8 cellular contexts compared by ENCODE assay signal in the genomic region with DNA sequence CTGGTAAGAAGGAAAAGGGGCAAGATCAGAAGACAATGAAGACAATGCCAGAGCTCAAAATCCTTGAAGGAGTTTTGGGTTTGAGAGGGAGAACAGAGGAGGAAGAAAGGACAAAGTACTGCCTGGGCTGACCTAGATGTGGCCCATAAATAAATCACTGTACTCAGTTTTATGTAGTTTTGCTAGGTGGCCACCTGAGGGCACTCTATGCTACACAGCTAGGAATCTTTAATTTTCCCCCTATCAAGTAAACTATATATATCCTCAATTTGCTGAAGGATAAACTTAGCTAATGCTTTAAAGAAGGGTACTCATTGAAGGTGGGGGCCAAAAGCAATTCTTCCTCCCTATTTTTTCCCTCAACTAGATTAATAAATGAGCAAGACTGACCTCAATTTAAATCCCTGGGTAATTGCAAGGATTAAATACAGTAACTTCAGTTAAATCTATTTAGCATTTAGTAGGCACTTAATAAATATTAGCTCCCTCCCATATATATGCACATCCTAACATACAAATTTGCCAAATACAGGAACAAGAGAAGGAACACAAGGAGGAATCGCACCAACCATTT.
DNase-seq lines count a peak whose midpoint lies in the region; ATAC-seq and TF ChIP-seq lines count a peak whose summit lies in the region.

No MANE protein-coding gene starts in this region.

- H3K4me3 ChIP-seq in GM06990 (replicated peaks; ENCODE audit: low read depth, low read length) (no peak overlapping the region), gastroesophageal sphincter (no peak overlapping the region)

- TF ChIP-seq EP300 in gastroesophageal sphincter (IDR thresholded peaks at IDR 0.05) = no peak

- no peaks in the 10 kb centered on the region for H3K9me3 ChIP-seq in gastroesophageal sphincter

- DNase-seq in AG08395 (ENCODE audit: low spot score) (peak; percentile 28), GM06990 (ENCODE audit: extremely low read depth, insufficient read length) (no peak), HCEC 1CT (peak; percentile 34), SW480 (ENCODE audit: low spot score) (peak; percentile 44), pons (ENCODE audit: low spot score) (peak; percentile 67), NCI-H128 (lab: John Stamatoyannopoulos, UW; ENCODE audit: unreplicated experiment) (no peak)

- H3K27ac ChIP-seq in gastroesophageal sphincter = no peak overlapping the region

- TF ChIP-seq POLR2A in gastroesophageal sphincter (IDR thresholded peaks at IDR 0.05) = no peak

- TF ChIP-seq CTCF in GM06990 (IDR thresholded peaks at IDR 0.05; ENCODE audit: insufficient read depth, low read length, poor library complexity, severe bottlenecking) (peak; percentile 72), LNCAP (IDR thresholded peaks at IDR 0.05) (peak; percentile 51; the same call in 1 of the 2 replicates), gastroesophageal sphincter (IDR thresholded peaks at IDR 0.05) (peak; percentile 19 to 64 (median 38))

- H3K27me3 ChIP-seq in GM06990 (replicated peaks; ENCODE audit: control insufficient read depth, insufficient read depth, low read length) (no peaks in the 10 kb centered on the region; the same call in 1 of the 2 replicates), gastroesophageal sphincter (no peaks in the 10 kb centered on the region)

- 40 to 67% methylated on average over 1 of the region's 1 CpG for WGBS in gastroesophageal sphincter (ENCODE audit: low coverage in 1 of 2), 2 donors

- peaks cover 0 to 9% (median 4%) of the 10 kb centered on the region in 3 donors for H3K4me1 ChIP-seq in gastroesophageal sphincter

- H3K36me3 ChIP-seq in GM06990 (ENCODE audit: control insufficient read depth, insufficient read depth, low read length) (no peaks in the 10 kb centered on the region), gastroesophageal sphincter (no peaks in the 10 kb centered on the region)

- ATAC-seq in gastroesophageal sphincter = peak; percentile 63

Comparison
In these comparisons a context has a peak if more than half of its experiments do, and no peak if none do; other contexts are left out.
1. DNase-seq: peak in AG08395 (single experiment), HCEC 1CT (single experiment), SW480 (single experiment) and pons (single experiment); none in GM06990 (single experiment) and NCI-H128 (single experiment).
2. Peak in every context shown above with its lines, with median percentiles within 50 percentile points of each other: CTCF ChIP-seq.